Comparison of ENCODE assay signal across 8 cellular contexts in the genomic region with DNA sequence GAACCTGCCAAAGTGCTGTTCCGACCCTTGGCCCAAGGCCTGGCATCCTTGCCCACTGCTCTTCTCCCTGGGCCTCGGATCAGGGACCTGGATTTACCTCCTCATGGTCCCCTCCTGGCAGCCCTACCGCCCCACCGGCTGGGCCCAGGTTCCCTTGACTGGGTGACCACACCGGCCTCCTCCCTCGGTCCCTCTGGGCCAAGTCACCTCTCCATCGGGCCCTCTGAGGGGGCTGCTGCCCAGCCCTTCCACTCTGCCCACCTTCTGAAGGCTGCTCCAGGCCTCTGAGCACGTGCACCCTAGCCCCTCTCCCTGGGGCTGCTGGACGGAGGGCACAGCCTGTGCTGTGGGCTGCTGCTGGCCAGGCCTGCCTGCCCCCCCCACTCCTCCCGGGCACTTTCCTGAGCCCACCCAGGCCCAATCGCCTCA. TPM values are rescaled to one million over a fixed set of nuclear protein-coding genes. Genes with fewer than 3 reads are reported as not detected.
DNase-seq lines count a peak whose midpoint lies in the region; ATAC-seq, FAIRE-seq and TF ChIP-seq lines count a peak whose summit lies in the region.

No MANE protein-coding gene starts in this region.

- in situ Hi-C loops in brain microvascular endothelial cell (cut with HindIII; ENCODE audit: low pct_ligation_motif_present, low sequenced_read_pairs): no loop called here

- DNase-seq in 8988T (peak; percentile 18), HFFc6 (no peak), brain microvascular endothelial cell (no peak), mesothelial cell of epicardium (ENCODE audit: low spot score in 2 of 2, unreplicated experiment in 2 of 2) (no peak), cerebellum (ENCODE audit: low spot score) (no peak), NCI-H345 treated with DMSO at 0.1 percent for 48 hours (lab: John Stamatoyannopoulos, UW; ENCODE audit: unreplicated experiment) (no peak), frontal cortex (ENCODE audit: low spot score in 2 of 2) (no peak)

- H3K4me3 Mint-ChIP-seq in HFFc6 (peak overlapping the region; percentile 91), mesothelial cell of epicardium (peak overlapping the region; percentile 74)

- no peaks in the 10 kb centered on the region for H3K4me1 Mint-ChIP-seq in HFFc6 (ENCODE audit: low read depth)
- peaks cover 6% of the 10 kb centered on the region for H3K4me1 Mint-ChIP-seq in mesothelial cell of epicardium

- FAIRE-seq in frontal cortex (lab: Jason Lieb, UNC): no peak

- peak overlapping the region; percentile 53; the same call in 1 of the 2 replicates for H3K27ac Mint-ChIP-seq in HFFc6
- H3K27ac Mint-ChIP-seq in mesothelial cell of epicardium: peak overlapping the region; percentile 37

- H3K36me3 Mint-ChIP-seq in HFFc6 (ENCODE audit: low read depth) (peaks cover 8% of the 10 kb centered on the region), mesothelial cell of epicardium (no peaks in the 10 kb centered on the region)

- no peaks in the 10 kb centered on the region for H3K27me3 ChIP-seq in brain microvascular endothelial cell (replicated peaks)

- no peak for ATAC-seq in HG02870 (IDR thresholded peaks at IDR 0.05; ENCODE audit: unreplicated experiment)

- no peak for TF ChIP-seq CTCF in HFFc6 (IDR thresholded peaks at IDR 0.05)
- TF ChIP-seq CTCF in brain microvascular endothelial cell (IDR thresholded peaks at IDR 0.05; ENCODE audit: low read depth, low read length, missing control alignments): no peak
- no peak for TF ChIP-seq CTCF in mesothelial cell of epicardium (IDR thresholded peaks at IDR 0.05; ENCODE audit: unreplicated experiment)

- H3K27ac ChIP-seq in brain microvascular endothelial cell: no peak overlapping the region

- no peaks in the 10 kb centered on the region for H3K36me3 ChIP-seq in brain microvascular endothelial cell (replicated peaks)

- peak overlapping the region; percentile 73 for H3K4me3 ChIP-seq in brain microvascular endothelial cell (ENCODE audit: low read depth, low read length)

- peaks cover 13% of the 10 kb centered on the region for H3K9me3 Mint-ChIP-seq in HFFc6
- H3K9me3 Mint-ChIP-seq in mesothelial cell of epicardium: peaks cover 8% of the 10 kb centered on the region

- H3K27me3 Mint-ChIP-seq in HFFc6 (ENCODE audit: insufficient read depth) (peaks cover 5% of the 10 kb centered on the region; the same call in 1 of the 2 replicates), mesothelial cell of epicardium (ENCODE audit: low read depth) (no peaks in the 10 kb centered on the region)

RNA-seq across cellular contexts. Expression of a gene that starts 9.3 kb away (rescaled TPM):
- total RNA-seq in HFFc6 (2021; fragmentation: NEBNext Ultra II Directional; extraction: Animal tissue kit (Norgen Biotek cat#: 25700)): not detected
- total RNA-seq in mesothelial cell of epicardium: 2.2 to 4.5 TPM (median 3.4 TPM) in 3 replicates
- 1.3 TPM for total RNA-seq in cerebellum
- 7.3 TPM for total RNA-seq in frontal cortex

RNA-seq across cellular contexts. Expression of a gene that starts 55.6 kb away (rescaled TPM):
- total RNA-seq in HFFc6 (2021; fragmentation: NEBNext Ultra II Directional; extraction: Animal tissue kit (Norgen Biotek cat#: 25700)): 10 to 100 TPM; 27.1 to 38.9 (median 34.7) TPM
- total RNA-seq in mesothelial cell of epicardium (33.4 to 37.1 TPM (median 34.7 TPM) in 3 replicates), cerebellum (12.1 TPM), frontal cortex (12.6 TPM)
